Comparison of ENCODE assay signal across 8 cellular contexts in the genomic region with DNA sequence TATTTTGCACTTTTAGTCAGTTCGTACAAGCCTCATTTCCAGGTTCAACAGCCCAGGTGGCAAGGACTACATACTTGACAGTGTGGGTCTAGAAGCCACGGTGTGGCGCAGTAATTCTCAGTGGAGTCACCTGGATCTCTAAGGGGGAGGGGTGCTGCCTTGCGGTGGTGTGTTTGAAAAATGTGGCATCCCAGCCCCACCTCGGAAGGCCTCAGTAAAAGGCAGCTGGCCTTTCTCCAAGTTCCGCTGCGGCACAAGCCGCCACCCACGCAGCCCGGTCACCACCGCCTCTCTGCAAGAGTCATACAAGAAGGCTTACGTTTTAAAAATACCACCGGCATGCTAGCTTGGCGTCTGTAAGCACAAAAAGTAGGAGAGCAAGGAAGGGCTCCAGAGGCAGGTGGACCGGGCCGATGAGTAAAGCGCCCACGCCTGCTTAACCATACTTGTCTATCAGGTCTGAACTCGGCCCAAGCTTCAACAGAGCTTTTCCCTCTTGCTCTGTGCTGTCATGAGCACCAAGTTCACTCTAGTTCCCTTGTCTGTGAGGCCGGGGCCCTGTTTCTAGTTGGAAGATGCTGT. TPM values are rescaled to one million over a fixed set of nuclear protein-coding genes. Genes with fewer than 3 reads are reported as not detected.
DNase-seq lines count a peak whose midpoint lies in the region; ATAC-seq and TF ChIP-seq lines count a peak whose summit lies in the region.

No MANE protein-coding gene starts in this region.

- in situ Hi-C loops in transverse colon (cut with MboI; ENCODE audit: low pct_ligation_motif_present in 1 of 4, low pct_unique_long_range_greater_than_20kb in 1 of 4, low sequenced_read_pairs in 3 of 4), result no loop called here

- H3K4me3 ChIP-seq in esophagus squamous epithelium (peak overlapping the region in 2 of 4 donors; percentile 16 to 31), parathyroid adenoma (ENCODE audit: low read depth, low read length) (peak overlapping the region; percentile 17), transverse colon (peak overlapping the region in 2 of 4 donors; percentile 5 to 10)

- H3K27me3 ChIP-seq in esophagus squamous epithelium, result no peaks in the 10 kb centered on the region
- H3K27me3 ChIP-seq in parathyroid adenoma (ENCODE audit: control insufficient read depth, insufficient read depth, low read length), result no peaks in the 10 kb centered on the region
- H3K27me3 ChIP-seq in transverse colon, result no peaks in the 10 kb centered on the region

- no peak for TF ChIP-seq EP300 in transverse colon (IDR thresholded peaks at IDR 0.05; ENCODE audit: low read depth)

- WGBS in esophagus squamous epithelium, 2 donors, result 4 to 9% methylated on average over 12 to 20 of the region's 20 CpGs
- WGBS in transverse colon (ENCODE audit: low coverage in 1 of 2), 2 donors, result 9 to 14% methylated on average over 1 to 20 of the region's 20 CpGs

- peak; percentile 68 for DNase-seq in NCI-H69 (lab: John Stamatoyannopoulos, UW)
- peak; percentile 51 for DNase-seq in activated T-cell treated with anti-CD3 and anti-CD28 coated beads for 1 hour (ENCODE audit: low read depth)
- DNase-seq in esophagus squamous epithelium (lab: John Stamatoyannopoulos, UW), result peak; percentile 26
- peak; percentile 89 for DNase-seq in transverse colon

- H3K36me3 ChIP-seq in esophagus squamous epithelium, result no peaks in the 10 kb centered on the region
- no peaks in the 10 kb centered on the region for H3K36me3 ChIP-seq in parathyroid adenoma (ENCODE audit: control insufficient read depth, insufficient read depth, low read length)
- no peaks in the 10 kb centered on the region for H3K36me3 ChIP-seq in transverse colon

- peak; percentile 8; the same call in 1 of the 2 replicates for TF ChIP-seq CTCF in 22Rv1 (IDR thresholded peaks at IDR 0.05)
- TF ChIP-seq CTCF in esophagus squamous epithelium (IDR thresholded peaks at IDR 0.05), result peak in 4 of 6 experiments; percentile 9 to 54 (median 36)
- peak; percentile 50 for TF ChIP-seq CTCF in parathyroid adenoma (IDR thresholded peaks at IDR 0.05)
- peak in 4 of 5 experiments; percentile 24 to 58 (median 38) for TF ChIP-seq CTCF in transverse colon (IDR thresholded peaks at IDR 0.05)

- TF ChIP-seq POLR2A in esophagus squamous epithelium (IDR thresholded peaks at IDR 0.05) (no peak), transverse colon (IDR thresholded peaks at IDR 0.05) (peak; percentile 13)

- H3K4me2 ChIP-seq in parathyroid adenoma (ENCODE audit: low read length), result peak overlapping the region; percentile 29

- peaks cover 28% of the 10 kb centered on the region for H3K79me2 ChIP-seq in parathyroid adenoma

- intact Hi-C loops in esophagus squamous epithelium (cut with DNase I), result no loop called here
- intact Hi-C loops in transverse colon (cut with DNase I; ENCODE audit: low total_unique reads), result no loop called here

- H2AFZ ChIP-seq in parathyroid adenoma, result peak overlapping the region; percentile 23

- no peak overlapping the region for H3K9ac ChIP-seq in parathyroid adenoma

- H3K4me1 ChIP-seq in esophagus squamous epithelium (peaks cover 49 to 93% (median 50%) of the 10 kb centered on the region in 3 donors), parathyroid adenoma (peaks cover 17% of the 10 kb centered on the region), transverse colon (peaks cover 26 to 72% (median 39%) of the 10 kb centered on the region in 4 donors)

- H3K9me3 ChIP-seq in esophagus squamous epithelium, result no peaks in the 10 kb centered on the region
- no peaks in the 10 kb centered on the region for H3K9me3 ChIP-seq in parathyroid adenoma (ENCODE audit: control insufficient read depth, low read length)
- no peaks in the 10 kb centered on the region for H3K9me3 ChIP-seq in transverse colon

- H3K27ac ChIP-seq in 22Rv1, result peak overlapping the region; percentile 49
- peak overlapping the region; percentile 83 to 94 (median 88) for H3K27ac ChIP-seq in esophagus squamous epithelium
- peak overlapping the region; percentile 85 for H3K27ac ChIP-seq in parathyroid adenoma
- peak overlapping the region; percentile 76 to 83 (median 80) for H3K27ac ChIP-seq in transverse colon

- ATAC-seq in GM18508 (IDR thresholded peaks at IDR 0.05; ENCODE audit: insufficient read depth, unreplicated experiment) (peak; percentile 59), HG02981 (IDR thresholded peaks at IDR 0.05; ENCODE audit: unreplicated experiment) (peak; percentile 71)

RNA-seq across cellular contexts. Expression of gene SPRED2, which starts 49.5 kb away (rescaled TPM):
- total RNA-seq in esophagus squamous epithelium, result 10 to 100 TPM in 1 of 4 donors, 1 to 10 TPM in 3; 8.1 to 15.1 (median 9.1) TPM
- 10 to 100 TPM in 3 of 4 donors, 1 to 10 TPM in 1; 8.4 to 34.8 (median 29.7) TPM for total RNA-seq in transverse colon

Comparison
In these comparisons a context has a peak if more than half of its experiments do, and no peak if none do; other contexts are left out.
1. DNase-seq: peak in every context shown above with its lines; median percentile 89 in transverse colon; 68 in NCI-H69; 51 in activated T-cell treated with anti-CD3 and anti-CD28 coated beads for 1 hour; 26 in esophagus squamous epithelium.